20 cellular contexts compared by ENCODE assay signal in genomic region chr12:119687344-119687865, GRCh38. TPM values are rescaled to one million over a fixed set of nuclear protein-coding genes. Genes with fewer than 3 reads are reported as not detected.
DNase-seq lines count a peak whose midpoint lies in the region; ATAC-seq, FAIRE-seq and TF ChIP-seq lines count a peak whose summit lies in the region.
"Had no signal": no experiment of that assay in that cellular context is flagged by ENCODE, and none has a peak within 500 bp of the region (broad histone marks: within the 10 kb centered on the region; RNA-seq: fewer than 3 reads in every experiment).

No MANE protein-coding gene starts in this region.

- ATAC-seq in WTC11 = no peak
- no peak for ATAC-seq in stimulated activated memory B cell treated with anti-CD40 and anti-IgM and Interleukin-4, amounts not matched to agents 10 μg/mL and 1 μg/mL and 100 μg/mL, for 72 hours

- no peaks in the 10 kb centered on the region for H3K9me3 Mint-ChIP-seq in WTC11
- H3K9me3 Mint-ChIP-seq in stimulated activated memory B cell treated with anti-CD40 and anti-IgM and Interleukin-4, amounts not matched to agents 10 μg/mL and 1 μg/mL and 100 μg/mL, for 72 hours = peaks cover 3% of the 10 kb centered on the region
- H3K9me3 Mint-ChIP-seq: CD8-positive, alpha-beta memory T cell; HFFc6 had no signal

- H3K36me3 Mint-ChIP-seq in WTC11 = peaks cover 45% of the 10 kb centered on the region
- peaks cover 20% of the 10 kb centered on the region for H3K36me3 Mint-ChIP-seq in stimulated activated memory B cell treated with anti-CD40 and anti-IgM and Interleukin-4, amounts not matched to agents 10 μg/mL and 1 μg/mL and 100 μg/mL, for 72 hours

- H3K4me1 ChIP-seq in kidney (ENCODE audit: control insufficient read depth in 1 of 2, insufficient read depth in 1 of 2, low read depth in 1 of 2, low read length in 2 of 2) (peaks cover 51 to 79% of the 10 kb centered on the region in 2 donors), Peyer's patch (peaks cover 5 to 55% (median 9%) of the 10 kb centered on the region in 4 donors)

- POLR2A ChIA-PET in WTC11 (lab: Charles Lee) = no interaction called here

- CTCF ChIA-PET in WTC11 (lab: Charles Lee) = interaction anchor here (0.6 to 2.8 kb wide), 3 partner anchors 8 to 277 kb away, joined by 4 to 15 read pairs (median 5); partner anchors contain the start of gene PRKAB1

- H3K9me3 ChIP-seq in kidney (ENCODE audit: control insufficient read depth in 1 of 2, low read length in 2 of 2) (no peaks in the 10 kb centered on the region), Peyer's patch (no peaks in the 10 kb centered on the region)

- H3K27ac ChIP-seq in dorsolateral prefrontal cortex (peak overlapping the region in 44 of 59 donors; percentile 3 to 86 (median 66)), kidney (ENCODE audit: low read depth in 2 of 2, low read length in 2 of 2) (peak overlapping the region; percentile 97), Peyer's patch (no peak overlapping the region), coronary artery (no peak overlapping the region)
- H3K27ac ChIP-seq: KMS-11 had no signal

- H3K9ac ChIP-seq in kidney (ENCODE audit: low read length in 2 of 2) = peak overlapping the region in 1 of 2 donors; percentile 23
- H3K9ac ChIP-seq: KMS-11 had no signal

- DNase-seq in WTC11 (ENCODE audit: low spot score) (no peak), dorsolateral prefrontal cortex (no peak), kidney (no peak), Peyer's patch (no peak), coronary artery (ENCODE audit: low spot score) (no peak), NCI-H446 (lab: John Stamatoyannopoulos, UW) (no peak)
- DNase-seq: ACHN; C1 segment of cervical spinal cord; CD8-positive, alpha-beta memory T cell; H7; HFFc6; NCI-H1417; NCI-H187; NCI-H2107; NCI-H510A treated with DMSO at 0.1 percent for 48 hours; NCI-H774 had no signal

- H3K27me3 Mint-ChIP-seq in WTC11 (ENCODE audit: low read depth) = no peaks in the 10 kb centered on the region
- no peaks in the 10 kb centered on the region for H3K27me3 Mint-ChIP-seq in stimulated activated memory B cell treated with anti-CD40 and anti-IgM and Interleukin-4, amounts not matched to agents 10 μg/mL and 1 μg/mL and 100 μg/mL, for 72 hours
- H3K27me3 Mint-ChIP-seq: CD8-positive, alpha-beta memory T cell had no signal

- no peaks in the 10 kb centered on the region for H3K27me3 ChIP-seq in dorsolateral prefrontal cortex
- no peaks in the 10 kb centered on the region for H3K27me3 ChIP-seq in Peyer's patch

- H3K4me3 ChIP-seq in dorsolateral prefrontal cortex = no peak overlapping the region
- no peak overlapping the region for H3K4me3 ChIP-seq in kidney (ENCODE audit: low read length in 2 of 2)
- no peak overlapping the region for H3K4me3 ChIP-seq in Peyer's patch
- H3K4me3 ChIP-seq in coronary artery = no peak overlapping the region

- H3K36me3 ChIP-seq in kidney (ENCODE audit: control insufficient read depth in 1 of 2, insufficient read depth in 2 of 2, low read length in 2 of 2) = no peaks in the 10 kb centered on the region
- H3K36me3 ChIP-seq in Peyer's patch = no peaks in the 10 kb centered on the region

- TF ChIP-seq CTCF in WTC11 (IDR thresholded peaks at IDR 0.05) (no peak), dorsolateral prefrontal cortex (IDR thresholded peaks at IDR 0.05 in 54 of 56, conservative IDR thresholded peaks at IDR 0.05 in 2 of 56; ENCODE audit: low read depth in 1 of 56, partially characterized antibody in 56 of 56) (no peak), kidney (IDR thresholded peaks at IDR 0.05; ENCODE audit: borderline replicate concordance, extremely low read depth, insufficient read depth) (no peak), Peyer's patch (IDR thresholded peaks at IDR 0.05) (no peak), coronary artery (IDR thresholded peaks at IDR 0.05) (no peak)

- intact Hi-C loops in dorsolateral prefrontal cortex (cut with DNase I) = no loop called here
- intact Hi-C loops in kidney (cut with DNase I) = no loop called here

- no peak overlapping the region for H3K4me3 Mint-ChIP-seq in WTC11
- peak overlapping the region; percentile 51 for H3K4me3 Mint-ChIP-seq in stimulated activated memory B cell treated with anti-CD40 and anti-IgM and Interleukin-4, amounts not matched to agents 10 μg/mL and 1 μg/mL and 100 μg/mL, for 72 hours
- H3K4me3 Mint-ChIP-seq: CD8-positive, alpha-beta memory T cell; HFFc6 had no signal

- no peak for TF ChIP-seq POLR2A in Peyer's patch (IDR thresholded peaks at IDR 0.05)

- peak overlapping the region; percentile 16; the same call in 1 of the 2 replicates for H3K27ac Mint-ChIP-seq in WTC11
- peak overlapping the region; percentile 64 for H3K27ac Mint-ChIP-seq in stimulated activated memory B cell treated with anti-CD40 and anti-IgM and Interleukin-4, amounts not matched to agents 10 μg/mL and 1 μg/mL and 100 μg/mL, for 72 hours
- H3K27ac Mint-ChIP-seq: HFFc6 had no signal

- peaks cover 2% of the 10 kb centered on the region for H3K4me1 Mint-ChIP-seq in WTC11
- H3K4me1 Mint-ChIP-seq in stimulated activated memory B cell treated with anti-CD40 and anti-IgM and Interleukin-4, amounts not matched to agents 10 μg/mL and 1 μg/mL and 100 μg/mL, for 72 hours = peaks cover 42% of the 10 kb centered on the region

- no peak for FAIRE-seq in kidney (lab: Jason Lieb, UNC)
- FAIRE-seq: GM12892, GM18507 had no signal

TF ChIP-seq in WTC11, 78 proteins besides CTCF, POLR2A, EP300 and RAD21:
- no peak for TF ChIP-seq ZNF671 (CRISPR knock-in tag; IDR thresholded peaks at IDR 0.05)
- no peak for TF ChIP-seq ZMAT4 (CRISPR knock-in tag; IDR thresholded peaks at IDR 0.05)

RNA-seq across cellular contexts. Expression of gene PRKAB1, which starts 19.5 kb away (rescaled TPM):
- total RNA-seq in WTC11 (2021) = 26.2 to 32.3 TPM (median 26.4 TPM) in 3 replicates
- total RNA-seq in dorsolateral prefrontal cortex = 10 to 100 TPM; 17.0 to 44.5 (median 30.2) TPM
- 165 TPM for total RNA-seq in kidney
- polyA plus RNA-seq in kidney (ENCODE audit: insufficient read depth, low read depth, low replicate concordance) = 79.9 TPM
- total RNA-seq in Peyer's patch = 100 to 1,000 TPM in 1 of 4 donors, 10 to 100 TPM in 3; 50.3 to 119 (median 76.2) TPM

Comparison
In these comparisons a context has a peak if more than half of its experiments do, and no peak if none do; other contexts are left out.
1. H3K27ac ChIP-seq: peak in dorsolateral prefrontal cortex (44 of 59) and kidney (2 of 2); none in Peyer's patch (0 of 4) and coronary artery (0 of 2).